Comparison of ENCODE assay signal across 25 cellular contexts in genomic region chr1:109595540-109595939, GRCh38. TPM values are rescaled to one million over a fixed set of nuclear protein-coding genes. Genes with fewer than 3 reads are reported as not detected.
A peak's percentile ranks its signal among the peaks of the same experiment; 100 is the strongest.
DNase-seq lines count a peak whose midpoint lies in the region; ATAC-seq and TF ChIP-seq lines count a peak whose summit lies in the region.
"Had no signal": no experiment of that assay in that cellular context is flagged by ENCODE, and none has a peak within 500 bp of the region (broad histone marks: within the 10 kb centered on the region; RNA-seq: fewer than 3 reads in every experiment).

No MANE protein-coding gene starts in this region.

- peaks cover 0 to 41% of the 10 kb centered on the region in 2 donors for H3K36me3 ChIP-seq in gastrocnemius medialis

- DNase-seq in EH (ENCODE audit: low read depth) = peak; percentile 74
- DNase-seq in fibroblast of gingiva (ENCODE audit: low read depth) = peak; percentile 14
- peak; percentile 45 for DNase-seq in left kidney (ENCODE audit: low read depth, low spot score)
- no peak for DNase-seq in gastrocnemius medialis
- DNase-seq in Right ventricle myocardium inferior (ENCODE audit: missing footprints) = no peak
- DNase-seq in activated effector memory CD4-positive, alpha-beta T cell treated with Interleukin-2 at 50 U/mL for 16 hours = no peak
- DNase-seq: activated CD4-positive, alpha-beta T cell treated with anti-CD3 and anti-CD28 coated beads, Interleukin-2, amount 50 U/mL, for 1 hour; activated effector memory CD4-positive, alpha-beta T cell treated with anti-CD3 and anti-CD28 coated beads, Interleukin-2, amount 50 U/mL, for 16 hours; activated naive CD8-positive, alpha-beta T cell treated with anti-CD3 and anti-CD28 coated beads, Interleukin-2, amount 50 U/mL, for 24 hours; H9; left colon; MG63; naive thymus-derived CD4-positive, alpha-beta T cell; NCI-H1436; NCI-H524; SK-N-SH; stomach; upper lobe of right lung; WERI-Rb-1 had no signal

- H3K27ac Mint-ChIP-seq in activated T-helper 17 cell treated with anti-CD3 and anti-CD28 coated beads, Interleukin-2, amount 50 U/mL, for 72 hours = peak overlapping the region; percentile 20
- H3K27ac Mint-ChIP-seq: activated naive CD8-positive, alpha-beta T cell treated with anti-CD3 and anti-CD28 coated beads, Interleukin-2, amount 50 U/mL, for 24 hours; dendritic cell treated with granulocyte-macrophage colony-stimulating factor and Interleukin-4, amounts not matched to agents 40 ng/mL and 50 ng/mL, for 4 days; T-helper 2 cell treated with Interferon-gamma antibody and Interleukin-4, amounts not matched to agents 5 μg/mL and 100 μg/mL, for 36 hours had no signal

- H3K36me3 Mint-ChIP-seq in activated T-helper 17 cell treated with anti-CD3 and anti-CD28 coated beads, Interleukin-2, amount 50 U/mL, for 72 hours (ENCODE audit: low read depth) = peaks cover 66% of the 10 kb centered on the region

- no peak for TF ChIP-seq POLR2A in gastrocnemius medialis (IDR thresholded peaks at IDR 0.05)

- in situ Hi-C loops in gastrocnemius medialis (cut with MboI; ENCODE audit: low sequenced_read_pairs in 4 of 4) = no loop called here

- H3K27me3 Mint-ChIP-seq in activated T-helper 17 cell treated with anti-CD3 and anti-CD28 coated beads, Interleukin-2, amount 50 U/mL, for 72 hours = no peaks in the 10 kb centered on the region
- H3K27me3 Mint-ChIP-seq: activated naive CD8-positive, alpha-beta T cell treated with anti-CD3 and anti-CD28 coated beads, Interleukin-2, amount 50 U/mL, for 24 hours; dendritic cell treated with granulocyte-macrophage colony-stimulating factor and Interleukin-4, amounts not matched to agents 40 ng/mL and 50 ng/mL, for 4 days; naive thymus-derived CD4-positive, alpha-beta T cell had no signal

- H3K9me3 ChIP-seq in gastrocnemius medialis = no peaks in the 10 kb centered on the region
- H3K9me3 ChIP-seq: MG63, right atrium auricular region, SK-N-SH, stomach, upper lobe of right lung had no signal

- TF ChIP-seq CTCF in gastrocnemius medialis (IDR thresholded peaks at IDR 0.05 in 4 of 5, conservative IDR thresholded peaks at IDR 0.05 in 1 of 5) = no peak

- no peak for ATAC-seq in activated T-helper 17 cell treated with anti-CD3 and anti-CD28 coated beads, Interleukin-2, amount 50 U/mL, for 72 hours (replicated peaks)
- ATAC-seq in gastrocnemius medialis (no peak), GM21723 (IDR thresholded peaks at IDR 0.05; ENCODE audit: unreplicated experiment) (no peak), Right ventricle myocardium inferior (no peak)
- ATAC-seq: activated naive CD8-positive, alpha-beta T cell treated with anti-CD3 and anti-CD28 coated beads, Interleukin-2, amount 50 U/mL, for 24 hours; left colon; naive thymus-derived CD4-positive, alpha-beta T cell; upper lobe of right lung had no signal

- no peak overlapping the region for H3K4me3 Mint-ChIP-seq in activated T-helper 17 cell treated with anti-CD3 and anti-CD28 coated beads, Interleukin-2, amount 50 U/mL, for 72 hours
- H3K4me3 Mint-ChIP-seq: activated naive CD8-positive, alpha-beta T cell treated with anti-CD3 and anti-CD28 coated beads, Interleukin-2, amount 50 U/mL, for 24 hours; dendritic cell treated with granulocyte-macrophage colony-stimulating factor and Interleukin-4, amounts not matched to agents 40 ng/mL and 50 ng/mL, for 4 days; H9; naive thymus-derived CD4-positive, alpha-beta T cell; T-helper 2 cell treated with Interferon-gamma antibody and Interleukin-4, amounts not matched to agents 5 μg/mL and 100 μg/mL, for 36 hours had no signal

- H3K4me1 Mint-ChIP-seq in activated T-helper 17 cell treated with anti-CD3 and anti-CD28 coated beads, Interleukin-2, amount 50 U/mL, for 72 hours = no peaks in the 10 kb centered on the region

- H3K27me3 ChIP-seq in gastrocnemius medialis = no peaks in the 10 kb centered on the region
- H3K27me3 ChIP-seq: MG63, right atrium auricular region, stomach, upper lobe of right lung had no signal

- no peak overlapping the region for H3K4me3 ChIP-seq in gastrocnemius medialis
- H3K4me3 ChIP-seq: MG63, right atrium auricular region, stomach, upper lobe of right lung had no signal

- H3K9me3 Mint-ChIP-seq in activated T-helper 17 cell treated with anti-CD3 and anti-CD28 coated beads, Interleukin-2, amount 50 U/mL, for 72 hours = no peaks in the 10 kb centered on the region
- H3K9me3 Mint-ChIP-seq: activated naive CD8-positive, alpha-beta T cell treated with anti-CD3 and anti-CD28 coated beads, Interleukin-2, amount 50 U/mL, for 24 hours; dendritic cell treated with granulocyte-macrophage colony-stimulating factor and Interleukin-4, amounts not matched to agents 40 ng/mL and 50 ng/mL, for 4 days; H9; naive thymus-derived CD4-positive, alpha-beta T cell; T-helper 2 cell treated with Interferon-gamma antibody and Interleukin-4, amounts not matched to agents 5 μg/mL and 100 μg/mL, for 36 hours had no signal

- no peaks in the 10 kb centered on the region for H3K4me1 ChIP-seq in gastrocnemius medialis
- H3K4me1 ChIP-seq: right atrium auricular region, stomach, upper lobe of right lung had no signal

- H3K27ac ChIP-seq in gastrocnemius medialis = no peak overlapping the region
- H3K27ac ChIP-seq: right atrium auricular region, stomach, upper lobe of right lung, WERI-Rb-1 had no signal

- intact Hi-C loops in gastrocnemius medialis (cut with DNase I; ENCODE audit: low total_unique reads) = no loop called here
- intact Hi-C loops in Right ventricle myocardium inferior (cut with DNase I) = no loop called here

RNA-seq across cellular contexts. Expression of gene GNAT2, which starts 23.9 kb away (rescaled TPM):
- total RNA-seq in activated T-helper 17 cell treated with anti-CD3 and anti-CD28 coated beads, Interleukin-2, amount 50 U/mL, for 72 hours = under 1 TPM; 0.32 to 0.54 TPM
- total RNA-seq in gastrocnemius medialis (not detected), Right ventricle myocardium inferior (not detected)
- total RNA-seq: stomach, upper lobe of right lung had no signal

RNA-seq across cellular contexts. Expression of gene AMPD2, which starts 24.1 kb away (rescaled TPM):
- 100 to 1,000 TPM in 1 of 2 donors, 10 to 100 TPM in 1; 97.1 to 135 TPM for total RNA-seq in activated T-helper 17 cell treated with anti-CD3 and anti-CD28 coated beads, Interleukin-2, amount 50 U/mL, for 72 hours
- total RNA-seq in gastrocnemius medialis (10 to 100 TPM in 2 of 4 donors, 1 to 10 TPM in 2; 5.3 to 19.4 (median 10.4) TPM), Right ventricle myocardium inferior (11.9 TPM)

RNA-seq across cellular contexts. Expression of gene GNAI3, which starts 47.1 kb away (rescaled TPM):
- 10 to 100 TPM in 1 of 2 donors, 1 to 10 TPM in 1; 10.0 to 11.6 TPM for total RNA-seq in activated T-helper 17 cell treated with anti-CD3 and anti-CD28 coated beads, Interleukin-2, amount 50 U/mL, for 72 hours
- 1 to 10 TPM in 3 of 4 donors, under 1 TPM in 1; 0.90 to 2.5 (median 1.8) TPM for total RNA-seq in gastrocnemius medialis
- 2.3 TPM for total RNA-seq in Right ventricle myocardium inferior

RNA-seq across cellular contexts. Expression of gene GPR61, which starts 55.9 kb away (rescaled TPM):
- total RNA-seq in activated T-helper 17 cell treated with anti-CD3 and anti-CD28 coated beads, Interleukin-2, amount 50 U/mL, for 72 hours = under 1 TPM in 1 of 2 donors, not detected in 1; 0.45 TPM
- total RNA-seq in gastrocnemius medialis (not detected), Right ventricle myocardium inferior (not detected)
- total RNA-seq: osteoblast, stomach, upper lobe of right lung had no signal

Comparison
In these comparisons a context has a peak if more than half of its experiments do, and no peak if none do; other contexts are left out.
1. DNase-seq: peak in EH (single experiment), fibroblast of gingiva (single experiment) and left kidney (single experiment); none in gastrocnemius medialis (0 of 2), Right ventricle myocardium inferior (single experiment) and activated effector memory CD4-positive, alpha-beta T cell treated with Interleukin-2 at 50 U/mL for 16 hours (single experiment).